Comparison of ENCODE assay signal across 8 cellular contexts in the genomic region with DNA sequence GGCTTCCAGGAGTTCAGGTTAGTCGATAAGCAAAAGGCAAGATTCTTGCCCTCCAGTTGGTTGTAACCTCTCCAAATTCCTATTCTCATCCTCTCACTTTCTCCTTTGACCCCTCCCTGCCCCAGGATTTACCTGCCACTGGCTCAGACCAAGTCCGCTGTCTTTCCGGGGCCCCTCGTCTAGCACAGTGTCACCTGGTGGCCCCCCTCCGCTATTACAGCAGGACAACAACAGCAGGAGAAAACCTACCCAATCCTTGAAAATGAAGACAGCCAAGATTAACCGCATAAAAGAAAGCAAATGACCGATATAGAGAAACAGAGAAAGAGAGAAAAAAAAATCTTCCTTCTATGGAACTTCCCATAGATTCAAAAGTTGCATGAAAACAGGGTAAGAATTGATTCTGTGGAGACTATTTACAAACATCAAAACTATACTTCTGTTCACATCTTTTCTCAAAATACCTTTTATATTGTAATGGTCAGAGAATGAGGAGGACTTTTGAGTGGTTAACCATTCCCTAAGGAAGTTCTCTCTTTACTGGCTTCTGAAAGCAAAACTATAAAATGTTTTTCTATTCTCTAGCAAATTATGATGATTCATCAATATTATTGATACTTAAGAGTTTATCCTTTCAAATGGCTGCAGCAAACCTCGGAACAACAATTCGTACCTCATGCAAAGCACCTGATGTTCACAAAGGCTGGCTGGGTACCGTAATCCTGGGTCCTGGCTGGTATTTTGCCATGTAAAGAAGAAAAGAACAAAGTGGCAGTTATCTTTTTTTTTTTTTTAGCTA. TPM values are rescaled to one million over a fixed set of nuclear protein-coding genes. Genes with fewer than 3 reads are reported as not detected.
A peak's percentile ranks its signal among the peaks of the same experiment; 100 is the strongest.
DNase-seq lines count a peak whose midpoint lies in the region; ATAC-seq, FAIRE-seq and TF ChIP-seq lines count a peak whose summit lies in the region.

No MANE protein-coding gene starts in this region.

- H3K4me1 ChIP-seq in DND-41 (ENCODE audit: insufficient read depth, low read length) (no peaks in the 10 kb centered on the region), kidney (ENCODE audit: control insufficient read depth in 1 of 2, insufficient read depth in 1 of 2, low read depth in 1 of 2, low read length in 2 of 2) (no peaks in the 10 kb centered on the region)

- H3K9ac ChIP-seq in DND-41 (ENCODE audit: low read depth, low read length) = no peak overlapping the region
- no peak overlapping the region for H3K9ac ChIP-seq in kidney (ENCODE audit: low read length in 2 of 2)

- H3K27ac ChIP-seq in DND-41 (ENCODE audit: low read length) = no peak overlapping the region
- no peak overlapping the region for H3K27ac ChIP-seq in WERI-Rb-1
- no peak overlapping the region for H3K27ac ChIP-seq in kidney (ENCODE audit: low read depth in 2 of 2, low read length in 2 of 2)

- H3K27me3 ChIP-seq in DND-41 (ENCODE audit: insufficient read depth, low read length, poor library complexity) = no peaks in the 10 kb centered on the region
- H3K27me3 ChIP-seq in H7 (ENCODE audit: control insufficient read depth, insufficient read depth, low read length) = peaks cover 3% of the 10 kb centered on the region; the same call in 1 of the 2 replicates
- no peaks in the 10 kb centered on the region for H3K27me3 ChIP-seq in WERI-Rb-1 (ENCODE audit: insufficient read depth, low read depth, severe bottlenecking)

- peak; percentile 10 for DNase-seq in DND-41
- peak; percentile 77 for DNase-seq in H7
- peak; percentile 62 for DNase-seq in WERI-Rb-1
- no peak for DNase-seq in kidney
- DNase-seq in mucosa of gallbladder (ENCODE audit: low spot score) = no peak
- no peak for DNase-seq in amniotic stem cell (lab: John Stamatoyannopoulos, UW)
- DNase-seq in LoVo (ENCODE audit: low spot score) = no peak
- no peak for DNase-seq in OCI-M1 (lab: John Stamatoyannopoulos, UW)

- no peaks in the 10 kb centered on the region for H3K36me3 ChIP-seq in DND-41 (ENCODE audit: insufficient read depth, low read length)
- H3K36me3 ChIP-seq in H7 (replicated peaks; ENCODE audit: control insufficient read depth, insufficient read depth, low read length) = no peaks in the 10 kb centered on the region
- no peaks in the 10 kb centered on the region for H3K36me3 ChIP-seq in WERI-Rb-1
- no peaks in the 10 kb centered on the region for H3K36me3 ChIP-seq in kidney (ENCODE audit: control insufficient read depth in 1 of 2, insufficient read depth in 2 of 2, low read length in 2 of 2)

- FAIRE-seq in kidney (lab: Jason Lieb, UNC) = no peak

- H4K20me1 ChIP-seq in DND-41 (ENCODE audit: insufficient read depth, low read length) = no peaks in the 10 kb centered on the region

- H3K79me2 ChIP-seq in DND-41 (ENCODE audit: insufficient read depth, low read length) = no peaks in the 10 kb centered on the region

- intact Hi-C loops in kidney (cut with DNase I) = no loop called here

- no peak overlapping the region for H3K4me2 ChIP-seq in DND-41 (ENCODE audit: insufficient read depth, low read length)

- H2AFZ ChIP-seq in DND-41 (ENCODE audit: low read depth, low read length) = no peak overlapping the region

- no peak for ATAC-seq in DND-41 (ENCODE audit: insufficient read depth, low read depth)

- peak; percentile 54 for TF ChIP-seq CTCF in DND-41 (IDR thresholded peaks at IDR 0.05; ENCODE audit: borderline replicate concordance, extremely low read depth, low read length, poor library complexity, severe bottlenecking)
- peak; percentile 60 for TF ChIP-seq CTCF in WERI-Rb-1 (IDR thresholded peaks at IDR 0.05; ENCODE audit: low read depth, low read length)
- TF ChIP-seq CTCF in kidney (IDR thresholded peaks at IDR 0.05; ENCODE audit: borderline replicate concordance, extremely low read depth, insufficient read depth) = peak; percentile 29

- H3K9me3 ChIP-seq in DND-41 (ENCODE audit: insufficient read depth, low read length, severe bottlenecking) (no peaks in the 10 kb centered on the region), WERI-Rb-1 (ENCODE audit: severe bottlenecking) (no peaks in the 10 kb centered on the region), kidney (ENCODE audit: control insufficient read depth in 1 of 2, low read length in 2 of 2) (peaks cover 0 to 3% of the 10 kb centered on the region in 2 donors)

- no peak overlapping the region for H3K4me3 ChIP-seq in DND-41 (ENCODE audit: low read depth in 1 of 2, low read length in 2 of 2)
- H3K4me3 ChIP-seq in H7 (ENCODE audit: insufficient read depth, low read depth, low read length) = no peak overlapping the region
- no peak overlapping the region for H3K4me3 ChIP-seq in WERI-Rb-1 (ENCODE audit: low read depth, low read length)
- no peak overlapping the region for H3K4me3 ChIP-seq in kidney (ENCODE audit: low read length in 2 of 2)

RNA-seq across cellular contexts. Expression of a gene that starts 10.0 kb away (rescaled TPM):
- total RNA-seq in H7 (2014; rRNA removed; shearing (Covaris generic)) = 3.7 and 11.8 TPM in 2 replicates
- total RNA-seq in kidney (0.38 TPM), mucosa of gallbladder (0.09 TPM)
- not detected for polyA plus RNA-seq in kidney (ENCODE audit: insufficient read depth, low read depth, low replicate concordance)

Comparison
In these comparisons a context has a peak if more than half of its experiments do, and no peak if none do; other contexts are left out.
1. DNase-seq: peak in DND-41 (single experiment), H7 (single experiment) and WERI-Rb-1 (single experiment); none in kidney (single experiment), mucosa of gallbladder (single experiment), amniotic stem cell (single experiment), LoVo (single experiment) and OCI-M1 (single experiment).
2. Peak in every context shown above with its lines, with median percentiles within 50 percentile points of each other: CTCF ChIP-seq.